11 cellular contexts compared by ENCODE assay signal in the genomic region with DNA sequence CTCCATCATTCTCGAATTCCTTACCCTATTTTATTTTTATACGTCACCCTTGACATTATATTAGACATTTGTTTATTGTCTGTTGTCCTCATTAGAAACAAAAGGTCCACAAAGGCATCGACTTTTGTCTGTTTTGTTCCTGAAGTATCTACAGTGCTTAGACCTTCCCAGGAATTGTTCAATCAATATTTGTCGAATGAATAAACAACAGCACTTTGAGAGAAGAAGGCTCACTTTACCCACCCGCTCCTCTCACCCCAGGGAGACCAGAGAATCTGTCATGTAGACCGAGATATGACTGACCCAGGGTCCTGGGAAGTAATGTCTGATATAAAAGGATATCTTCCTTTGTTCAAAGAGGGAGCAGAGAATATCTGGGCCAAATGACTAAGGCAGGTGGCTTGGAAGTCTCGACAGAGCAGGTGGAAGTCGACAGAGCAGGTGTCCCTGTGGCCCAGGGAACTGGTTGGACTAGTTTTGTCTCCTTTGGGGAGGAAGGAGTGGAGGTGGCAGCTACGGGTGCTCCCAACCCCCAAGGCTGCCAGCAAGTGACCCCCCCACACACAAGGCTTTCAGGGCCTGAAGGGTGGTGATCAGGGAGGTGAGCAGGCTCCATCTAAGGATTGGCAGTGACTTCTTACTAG. TPM values are rescaled to one million over a fixed set of nuclear protein-coding genes. Genes with fewer than 3 reads are reported as not detected.
A peak's percentile ranks its signal among the peaks of the same experiment; 100 is the strongest.
DNase-seq lines count a peak whose midpoint lies in the region; ATAC-seq, FAIRE-seq and TF ChIP-seq lines count a peak whose summit lies in the region.
"Had no signal": no experiment of that assay in that cellular context is flagged by ENCODE, and none has a peak within 500 bp of the region (broad histone marks: within the 10 kb centered on the region; RNA-seq: fewer than 3 reads in every experiment).

No MANE protein-coding gene starts in this region.

- intact Hi-C loops in kidney (cut with DNase I) (no loop called here), transverse colon (cut with DNase I; ENCODE audit: low total_unique reads) (no loop called here)

- in situ Hi-C loops in transverse colon (cut with MboI; ENCODE audit: low pct_ligation_motif_present in 1 of 4, low pct_unique_long_range_greater_than_20kb in 1 of 4, low sequenced_read_pairs in 3 of 4): no loop called here

- 29 to 48% methylated on average over 1 to 9 of the region's 9 CpGs for WGBS in transverse colon (ENCODE audit: low coverage in 1 of 2), 2 donors

- ATAC-seq in HG03139 (IDR thresholded peaks at IDR 0.05; ENCODE audit: unreplicated experiment): no peak
- ATAC-seq: stimulated activated memory B cell treated with anti-CD40 and anti-IgM and Interleukin-4, amounts not matched to agents 10 μg/mL and 1 μg/mL and 100 μg/mL, for 72 hours had no signal

- no peaks in the 10 kb centered on the region for H3K27me3 ChIP-seq in transverse colon

- TF ChIP-seq EP300 in transverse colon (IDR thresholded peaks at IDR 0.05; ENCODE audit: low read depth): no peak

- H3K27ac ChIP-seq in kidney (ENCODE audit: low read depth in 2 of 2, low read length in 2 of 2) (peak overlapping the region; percentile 8 to 43), transverse colon (peak overlapping the region; percentile 46 to 76 (median 56))

- H3K36me3 ChIP-seq in kidney (ENCODE audit: control insufficient read depth in 1 of 2, insufficient read depth in 2 of 2, low read length in 2 of 2) (no peaks in the 10 kb centered on the region), transverse colon (no peaks in the 10 kb centered on the region)

- H3K9ac ChIP-seq in kidney (ENCODE audit: low read length in 2 of 2): no peak overlapping the region

- TF ChIP-seq CTCF in LNCaP clone FGC (IDR thresholded peaks at IDR 0.05; ENCODE audit: control insufficient read depth, extremely low read depth, insufficient read depth) (no peak), kidney (IDR thresholded peaks at IDR 0.05; ENCODE audit: borderline replicate concordance, extremely low read depth, insufficient read depth) (no peak), transverse colon (IDR thresholded peaks at IDR 0.05) (no peak), GM10266 (IDR thresholded peaks at IDR 0.05; ENCODE audit: control insufficient read depth, insufficient read depth, low read depth, missing control alignments) (no peak)

- H3K4me1 ChIP-seq in kidney (ENCODE audit: control insufficient read depth in 1 of 2, insufficient read depth in 1 of 2, low read depth in 1 of 2, low read length in 2 of 2) (peaks cover 3 to 4% of the 10 kb centered on the region in 2 donors), transverse colon (peaks cover 6 to 34% (median 24%) of the 10 kb centered on the region in 4 donors)

- DNase-seq in LNCaP clone FGC (ENCODE audit: low read depth): peak; percentile 79
- DNase-seq in NCI-H748 (lab: John Stamatoyannopoulos, UW; ENCODE audit: unreplicated experiment): peak; percentile 97
- DNase-seq in kidney: no peak
- DNase-seq in transverse colon: peak; percentile 73
- no peak for DNase-seq in central memory CD4-positive, alpha-beta T cell
- DNase-seq in GM10266 (ENCODE audit: extremely low spot score): no peak
- DNase-seq: stimulated activated CD4-positive, alpha-beta T cell treated with anti-CD3 and anti-CD28 coated beads, Interleukin-2, amount 100 ng/mL, for 24 hours; T-helper 9 cell had no signal

- no peak for TF ChIP-seq POLR2A in transverse colon (IDR thresholded peaks at IDR 0.05)

- no peak for FAIRE-seq in kidney (lab: Jason Lieb, UNC)
- FAIRE-seq: frontal cortex had no signal

- H3K4me3 ChIP-seq in LNCaP clone FGC (ENCODE audit: low read depth, low read length) (no peak overlapping the region), kidney (ENCODE audit: low read length in 2 of 2) (no peak overlapping the region), transverse colon (no peak overlapping the region)

- no peaks in the 10 kb centered on the region for H3K9me3 ChIP-seq in kidney (ENCODE audit: control insufficient read depth in 1 of 2, low read length in 2 of 2)
- H3K9me3 ChIP-seq in transverse colon: no peaks in the 10 kb centered on the region

RNA-seq across cellular contexts. Expression of gene CHMP4B, which starts 14.8 kb away (rescaled TPM):
- total RNA-seq in kidney (104 TPM), transverse colon (100 to 1,000 TPM; 182 to 263 (median 213) TPM)
- 137 TPM for polyA plus RNA-seq in kidney (ENCODE audit: insufficient read depth, low read depth, low replicate concordance)

Comparison
In these comparisons a context has a peak if more than half of its experiments do, and no peak if none do; other contexts are left out.
1. DNase-seq: peak in LNCaP clone FGC (single experiment), NCI-H748 (single experiment) and transverse colon (single experiment); none in kidney (single experiment), central memory CD4-positive, alpha-beta T cell (single experiment) and GM10266 (single experiment).